ENCODE assay signal across 9 cellular contexts in genomic region chr11:9137293-9138132, GRCh38. TPM values are rescaled to one million over a fixed set of nuclear protein-coding genes. Genes with fewer than 3 reads are reported as not detected.
DNase-seq lines count a peak whose midpoint lies in the region; ATAC-seq and TF ChIP-seq lines count a peak whose summit lies in the region.
"Had no signal": no experiment of that assay in that cellular context is flagged by ENCODE, and none has a peak within 500 bp of the region (broad histone marks: within the 10 kb centered on the region; RNA-seq: fewer than 3 reads in every experiment).

No MANE protein-coding gene starts in this region.

- no peaks in the 10 kb centered on the region for H3K27me3 Mint-ChIP-seq in activated T-cell treated with anti-CD3 and anti-CD28 coated beads, Interleukin-2, amount 50 U/mL, for 24 hours
- H3K27me3 Mint-ChIP-seq in natural killer cell (ENCODE audit: low read depth in 2 of 2): no peaks in the 10 kb centered on the region

- H3K4me1 ChIP-seq in IMR-90 (ENCODE audit: control insufficient read depth, insufficient read depth, low read length) (peaks cover 8% of the 10 kb centered on the region), OCI-LY3 (ENCODE audit: low read length) (no peaks in the 10 kb centered on the region)

- peak; percentile 84 for DNase-seq in COLO668 (lab: John Stamatoyannopoulos, UW; ENCODE audit: unreplicated experiment)
- peak; percentile 69 for DNase-seq in IMR-90
- peak; percentile 82 for DNase-seq in activated T-cell treated with anti-CD3 and anti-CD28 coated beads, Interleukin-2, amount 50 U/mL, for 24 hours
- peak; percentile 56 for DNase-seq in natural killer cell
- DNase-seq in stimulated activated naive CD8-positive, alpha-beta T cell treated with anti-CD3 and anti-CD28 coated beads, Interleukin-15, Interleukin-2, amounts not matched to agents 100 U/mL and 50 U/mL, for 24 hours: peak; percentile 73

- H3K9me1 ChIP-seq in IMR-90 (ENCODE audit: insufficient read depth, low read length): peaks cover 9% of the 10 kb centered on the region

- H2BK5ac ChIP-seq in IMR-90 (ENCODE audit: low read depth, low read length, poor library complexity, severe bottlenecking): no peak overlapping the region

- H4K91ac ChIP-seq in IMR-90 (ENCODE audit: insufficient read depth, low read depth, low read length): no peak overlapping the region

- H4K20me1 ChIP-seq in IMR-90 (ENCODE audit: insufficient read depth, low read length) (peaks cover 18% of the 10 kb centered on the region; the same call in 1 of the 2 replicates), OCI-LY3 (ENCODE audit: insufficient read depth, low read length) (no peaks in the 10 kb centered on the region)

- peaks cover 9 to 45% of the 10 kb centered on the region in 2 experiments for H3K79me1 ChIP-seq in IMR-90 (ENCODE audit: low read depth in 1 of 2, low read length in 2 of 2)

- H3K18ac ChIP-seq in IMR-90 (ENCODE audit: low read depth, low read length): no peak overlapping the region

- H3K14ac ChIP-seq in IMR-90 (replicated peaks; ENCODE audit: low read depth, low read length): no peak overlapping the region

- H2BK15ac ChIP-seq in IMR-90 (ENCODE audit: low read depth, low read length): no peak overlapping the region; the same call in 2 of the 3 replicates

- intact Hi-C loops in IMR-90 (cut with micrococcal nuclease): loop anchor here (1.0 to 10.0 kb wide), 5 partner anchors 122 to 443 kb away; partner anchors contain the start of gene TMEM9B
- intact Hi-C loops in natural killer cell (cut with micrococcal nuclease): loop anchor here (2.0 to 5.0 kb wide), 2 partner anchors 120 to 223 kb away; no protein-coding TSS in a partner anchor

- BruUV-seq in IMR-90 (replicated peaks; lab: Mats Ljungman, UMichigan): no TSS peak

- peak overlapping the region in 1 of 2 experiments; percentile 75; a peak in 1 of 4 replicates for H4K8ac ChIP-seq in IMR-90 (ENCODE audit: low read depth in 2 of 2, low read length in 2 of 2)

- peaks cover 30% of the 10 kb centered on the region for H3K36me3 Mint-ChIP-seq in activated T-cell treated with anti-CD3 and anti-CD28 coated beads, Interleukin-2, amount 50 U/mL, for 24 hours (ENCODE audit: low read depth)
- H3K36me3 Mint-ChIP-seq in natural killer cell: no peaks in the 10 kb centered on the region

- TF ChIP-seq CTCF in IMR-90 (conservative IDR thresholded peaks at IDR 0.05; ENCODE audit: low read depth, low read length) (peak; percentile 92), OCI-LY3 (IDR thresholded peaks at IDR 0.05; ENCODE audit: low read depth, low read length) (peak; percentile 90), natural killer cell (IDR thresholded peaks at IDR 0.05) (peak; percentile 81)

- CTCF ChIA-PET in IMR-90 (lab: Yijun Ruan, JAX): interaction anchor here (0.7 to 2.4 kb wide), 23 partner anchors 8 to 797 kb away, joined by 3 to 20 read pairs (median 4); partner anchors contain the start of gene TMEM9B

- no peaks in the 10 kb centered on the region for H3K9me3 Mint-ChIP-seq in activated T-cell treated with anti-CD3 and anti-CD28 coated beads, Interleukin-2, amount 50 U/mL, for 24 hours
- no peaks in the 10 kb centered on the region for H3K9me3 Mint-ChIP-seq in natural killer cell

- H3K27ac Mint-ChIP-seq in activated T-cell treated with anti-CD3 and anti-CD28 coated beads, Interleukin-2, amount 50 U/mL, for 24 hours: peak overlapping the region; percentile 75
- no peak overlapping the region for H3K27ac Mint-ChIP-seq in natural killer cell

- no peak overlapping the region for H3K56ac ChIP-seq in IMR-90 (ENCODE audit: extremely low read depth, insufficient read depth, low read length)

- H3K4me2 ChIP-seq in IMR-90 (ENCODE audit: low read depth, low read length) (no peak overlapping the region), OCI-LY3 (ENCODE audit: low read length) (no peak overlapping the region)

- H3K36me3 ChIP-seq in IMR-90 (ENCODE audit: control insufficient read depth, insufficient read depth, low read length): peaks cover 32% of the 10 kb centered on the region
- H3K36me3 ChIP-seq in OCI-LY3 (replicated peaks; ENCODE audit: low read depth, low read length): peaks cover 25% of the 10 kb centered on the region

- H2BK120ac ChIP-seq in IMR-90 (ENCODE audit: low read depth, low read length): peak overlapping the region; percentile 33; the same call in 1 of the 2 replicates

- H3K27ac ChIP-seq in IMR-90 (ENCODE audit: insufficient read depth, low read length) (no peak overlapping the region), OCI-LY3 (ENCODE audit: low read length) (no peak overlapping the region)

- H3K27me3 ChIP-seq in IMR-90 (ENCODE audit: control insufficient read depth, insufficient read depth, low read length): no peaks in the 10 kb centered on the region
- H3K27me3 ChIP-seq in OCI-LY3 (ENCODE audit: low read depth, low read length): no peaks in the 10 kb centered on the region

- H3K9ac ChIP-seq in IMR-90 (ENCODE audit: low read depth, low read length): no peak overlapping the region
- H3K9ac ChIP-seq in OCI-LY3 (ENCODE audit: low read length): no peak overlapping the region

- dilution Hi-C loops in IMR-90 (cut with HindIII; ENCODE audit: low sequenced_read_pairs, unreplicated experiment): no loop called here

- H3K4me3 ChIP-seq in IMR-90 (ENCODE audit: insufficient read depth, low read depth, low read length) (no peak overlapping the region), OCI-LY3 (ENCODE audit: low read length) (no peak overlapping the region)

- no peaks in the 10 kb centered on the region for H3K79me2 ChIP-seq in OCI-LY3 (ENCODE audit: low read length)

- peak; percentile 71 for ATAC-seq in GM21360 (IDR thresholded peaks at IDR 0.05; ENCODE audit: unreplicated experiment)
- ATAC-seq in IMR-90 (ENCODE audit: low read depth): peak; percentile 96
- ATAC-seq in esophagus mucosa: peak; percentile 87
- ATAC-seq in natural killer cell: peak; percentile 82 to 99 (median 98)
- peak; percentile 77 for ATAC-seq in stimulated activated naive CD8-positive, alpha-beta T cell treated with anti-CD3 and anti-CD28 coated beads, Interleukin-15, Interleukin-2, amounts not matched to agents 100 U/mL and 50 U/mL, for 24 hours

- H2AK9ac ChIP-seq in IMR-90 (replicated peaks; ENCODE audit: low read depth, low read length, poor library complexity): peak overlapping the region; percentile 66

- peak overlapping the region; percentile 27 for H2AFZ ChIP-seq in IMR-90 (replicated peaks; ENCODE audit: low read length, poor library complexity)
- no peak overlapping the region for H2AFZ ChIP-seq in OCI-LY3 (ENCODE audit: low read depth, low read length)

- POLR2A ChIA-PET in IMR-90 (lab: Charles Lee; ENCODE audit: unreplicated experiment): no interaction called here

- H3K4me3 Mint-ChIP-seq in activated T-cell treated with anti-CD3 and anti-CD28 coated beads, Interleukin-2, amount 50 U/mL, for 24 hours: no peak overlapping the region
- H3K4me3 Mint-ChIP-seq in natural killer cell: no peak overlapping the region

- peak; percentile 92 for TF ChIP-seq RAD21 in IMR-90 (IDR thresholded peaks at IDR 0.05; ENCODE audit: low read length)

- in situ Hi-C loops in IMR-90 (cut with MboI; ENCODE audit: low sequenced_read_pairs): loop anchor here (5.0 to 25.0 kb wide), 2 partner anchors 220 to 450 kb away; partner anchors contain the start of genes RPL27A and TRIM66

- H3K9me3 ChIP-seq in IMR-90 (ENCODE audit: control insufficient read depth, insufficient read depth, low read length): no peaks in the 10 kb centered on the region
- no peaks in the 10 kb centered on the region for H3K9me3 ChIP-seq in OCI-LY3 (ENCODE audit: insufficient read depth, low read length)

- 0 out of 2 replicates have a peak overlapping the region, but pooled peaks have one; percentile 10 for H2BK20ac ChIP-seq in IMR-90 (ENCODE audit: low read depth, low read length)

- peak overlapping the region; percentile 33 for H3K4ac ChIP-seq in IMR-90 (ENCODE audit: low read depth, low read length)

- H2AK5ac ChIP-seq in IMR-90 (ENCODE audit: low read depth, low read length): peak overlapping the region; percentile 71; the same call in 1 of the 2 replicates

- WGBS in IMR-90 (ENCODE audit: extremely low coverage in 2 of 2, insufficient read length in 1 of 2), 2 experiments: no CpG with 5 or more reads among the region's 10 CpGs

- no peak overlapping the region for H4K5ac ChIP-seq in IMR-90 (ENCODE audit: low read depth, low read length)

- TF ChIP-seq POLR2A in IMR-90 (IDR thresholded peaks at IDR 0.05; ENCODE audit: low read depth, low read length): peak; percentile 25; the same call in 1 of the 2 replicates

- no peak overlapping the region for H3K23ac ChIP-seq in IMR-90 (ENCODE audit: low read depth, low read length)

- peaks cover 36% of the 10 kb centered on the region for H3K4me1 Mint-ChIP-seq in activated T-cell treated with anti-CD3 and anti-CD28 coated beads, Interleukin-2, amount 50 U/mL, for 24 hours (ENCODE audit: low read depth)
- H3K4me1 Mint-ChIP-seq in natural killer cell: peaks cover 0 to 6% of the 10 kb centered on the region in 2 donors

TF ChIP-seq in IMR-90, 13 proteins besides CTCF, POLR2A, EP300 and RAD21:
- TF ChIP-seq MAZ (IDR thresholded peaks at IDR 0.05; ENCODE audit: borderline replicate concordance, low read depth, low read length) (peak; percentile 27; the same call in 1 of the 2 replicates), NFE2L2 (IDR thresholded peaks at IDR 0.05; ENCODE audit: low read depth, low read length) (no peak), CHD1 (IDR thresholded peaks at IDR 0.05; ENCODE audit: low read depth, low read length) (no peak), SMC3 (IDR thresholded peaks at IDR 0.05; ENCODE audit: low read depth, low read length) (peak; percentile 72), MAFK (IDR thresholded peaks at IDR 0.05; ENCODE audit: low read depth, low read length) (no peak), MXI1 (IDR thresholded peaks at IDR 0.05; ENCODE audit: borderline replicate concordance, low read depth, low read length) (no peak), RCOR1 (IDR thresholded peaks at IDR 0.05; ENCODE audit: insufficient replicate concordance, low read length) (no peak), CEBPB (IDR thresholded peaks at IDR 0.05; ENCODE audit: low read depth, low read length) (no peak), FOS (IDR thresholded peaks at IDR 0.05; ENCODE audit: low read depth, low read length) (no peak), BHLHE40 (IDR thresholded peaks at IDR 0.05; ENCODE audit: low read depth, low read length) (no peak), USF2 (IDR thresholded peaks at IDR 0.05; ENCODE audit: low read depth, low read length) (no peak)

RNA-seq across cellular contexts. Expression of gene SCUBE2, which starts 46.1 kb away (rescaled TPM):
- total RNA-seq in IMR-90 (2012; rRNA removed) (0.56 and 0.72 TPM in 2 replicates), esophagus mucosa (3.0 TPM), natural killer cell (not detected)
- polyA plus RNA-seq in IMR-90 (2012; rRNA removed): 0.43 and 0.53 TPM in 2 replicates
- polyA plus RNA-seq in IMR-90 (2012; cell fraction: cytosol; rRNA removed): 0.36 and 0.65 TPM in 2 replicates
- 0.95 and 2.0 TPM in 2 replicates for polyA plus RNA-seq in IMR-90 (2012; cell fraction: nucleus; rRNA removed; ENCODE audit: low replicate concordance)
- total RNA-seq: T-helper 1 cell treated with Interleukin-12 subunit alpha and Interleukin-12 subunit beta and Interleukin-4 antibody, amounts not matched to agents 30 ng/mL and 1 ng/mL, for 36 hours had no signal
